In the genomic region with DNA sequence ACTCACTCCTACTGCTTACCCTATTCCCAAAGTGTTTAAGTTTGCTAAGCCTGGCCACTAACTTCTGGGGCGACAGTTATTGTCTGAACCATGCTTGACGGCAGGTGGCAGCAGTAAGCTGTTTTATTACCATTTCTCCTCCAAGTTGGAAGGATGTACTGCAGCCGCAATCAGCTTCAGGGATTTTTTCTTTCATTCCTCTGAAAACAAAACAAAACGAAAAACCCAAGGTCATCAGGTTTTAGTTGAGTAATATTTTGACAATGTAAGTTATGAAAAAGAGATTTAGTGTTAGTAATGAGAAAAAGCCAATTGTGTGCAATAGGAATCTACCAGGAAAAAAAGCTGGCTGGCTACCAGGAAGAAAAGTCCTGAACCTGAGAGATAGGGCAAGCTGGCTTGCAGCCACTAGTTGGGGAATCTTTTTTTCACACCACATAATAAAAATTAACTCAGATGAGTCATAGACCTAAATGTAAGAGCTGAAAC, we compare ENCODE assay signal across 8 cellular contexts. TPM values are rescaled to one million over a fixed set of nuclear protein-coding genes. Genes with fewer than 3 reads are reported as not detected.
A peak's percentile ranks its signal among the peaks of the same experiment; 100 is the strongest.
DNase-seq lines count a peak whose midpoint lies in the region; ATAC-seq and TF ChIP-seq lines count a peak whose summit lies in the region.

No MANE protein-coding gene starts in this region.

- H2BK5ac ChIP-seq in mesenchymal stem cell (ENCODE audit: low read depth, low read length, poor library complexity, severe bottlenecking): no peak overlapping the region

- peaks cover 8 to 13% of the 10 kb centered on the region in 2 donors for H3K27me3 Mint-ChIP-seq in effector memory CD8-positive, alpha-beta T cell

- no peak overlapping the region for H4K8ac ChIP-seq in mesenchymal stem cell (ENCODE audit: low read length)

- H3K18ac ChIP-seq in mesenchymal stem cell (ENCODE audit: low read depth in 1 of 2, low read length in 2 of 2): no peak overlapping the region

- H3K9ac ChIP-seq in mesenchymal stem cell (ENCODE audit: low read length): peak overlapping the region; percentile 21

- H2AFZ ChIP-seq in mesenchymal stem cell (ENCODE audit: low read depth, low read length): no peak overlapping the region

- peak; percentile 38 for DNase-seq in AG04450 (ENCODE audit: low read depth, low spot score)
- peak; percentile 22 for DNase-seq in NCI-H1694 (lab: John Stamatoyannopoulos, UW)
- DNase-seq in activated CD4-positive, alpha-beta T cell treated with anti-CD3 and anti-CD28 coated beads for 48 hours: peak; percentile 68
- DNase-seq in effector memory CD8-positive, alpha-beta T cell: peak; percentile 19 to 29 (median 20)
- DNase-seq in mesenchymal stem cell: peak; percentile 62
- DNase-seq in stimulated activated naive CD4-positive, alpha-beta T cell treated with Interleukin-2 at 50 U/mL for 16 hours (lab: John Stamatoyannopoulos, UW): peak; percentile 11

- no peak overlapping the region for H3K4me2 ChIP-seq in mesenchymal stem cell (ENCODE audit: low read length, poor library complexity, severe bottlenecking)

- H3K9me3 Mint-ChIP-seq in effector memory CD8-positive, alpha-beta T cell: no peaks in the 10 kb centered on the region

- CTCF ChIA-PET in AG04450 (lab: Charles Lee): interaction anchor here (0.6 to 2.4 kb wide), 24 partner anchors 10 to 593 kb away, joined by 3 to 35 read pairs (median 5); partner anchors contain the start of gene RAB9B

- H2BK12ac ChIP-seq in mesenchymal stem cell (ENCODE audit: low read length in 2 of 2): no peak overlapping the region

- H3K36me3 ChIP-seq in mesenchymal stem cell (ENCODE audit: control insufficient read depth in 1 of 2, insufficient read depth in 2 of 2, low read depth in 1 of 2, low read length in 2 of 2): no peaks in the 10 kb centered on the region

- H3K14ac ChIP-seq in mesenchymal stem cell (ENCODE audit: low read length in 2 of 2): no peak overlapping the region

- no peak overlapping the region for H4K91ac ChIP-seq in mesenchymal stem cell (ENCODE audit: low read length)

- no peaks in the 10 kb centered on the region for H3K27me3 ChIP-seq in AG04450 (ENCODE audit: control insufficient read depth, insufficient read depth, low read length)
- peaks cover 0 to 20% of the 10 kb centered on the region in 2 experiments for H3K27me3 ChIP-seq in mesenchymal stem cell (ENCODE audit: control insufficient read depth in 1 of 2, insufficient read depth in 1 of 2, low read length in 2 of 2)

- H3K4ac ChIP-seq in mesenchymal stem cell (ENCODE audit: low read depth in 1 of 2, low read length in 2 of 2): no peak overlapping the region

- no peak overlapping the region for H2BK15ac ChIP-seq in mesenchymal stem cell (ENCODE audit: low read depth, poor library complexity, severe bottlenecking)

- H2AK5ac ChIP-seq in mesenchymal stem cell (ENCODE audit: low read length, severe bottlenecking): no peak overlapping the region

- H3K27ac Mint-ChIP-seq in effector memory CD8-positive, alpha-beta T cell: no peak overlapping the region

- H3K4me1 ChIP-seq in mesenchymal stem cell (ENCODE audit: control insufficient read depth, insufficient read depth, low read depth, low read length): no peaks in the 10 kb centered on the region

- 0% methylated on average over 2 of the region's 4 CpGs for WGBS in mesenchymal stem cell

- no peaks in the 10 kb centered on the region for H3K79me1 ChIP-seq in mesenchymal stem cell (replicated peaks; ENCODE audit: low read length, poor library complexity, severe bottlenecking)

- H3K4me3 ChIP-seq in AG04450 (ENCODE audit: low read depth, low read length) (no peak overlapping the region), GM12875 (ENCODE audit: low read depth, low read length) (no peak overlapping the region), mesenchymal stem cell (ENCODE audit: insufficient read depth in 1 of 2, low read depth in 1 of 2, low read length in 2 of 2) (no peak overlapping the region)

- POLR2A ChIA-PET in AG04450 (lab: Yijun Ruan, JAX): no interaction called here

- TF ChIP-seq CTCF in AG04450 (IDR thresholded peaks at IDR 0.05; ENCODE audit: low read depth, low read length) (peak; percentile 61), GM12875 (IDR thresholded peaks at IDR 0.05; ENCODE audit: borderline replicate concordance, insufficient read depth, low read depth, low read length) (peak; percentile 60)

- no peaks in the 10 kb centered on the region for H3K4me1 Mint-ChIP-seq in effector memory CD8-positive, alpha-beta T cell (ENCODE audit: low read depth in 2 of 2)

- no peak overlapping the region for H3K4me3 Mint-ChIP-seq in effector memory CD8-positive, alpha-beta T cell

- H2BK120ac ChIP-seq in mesenchymal stem cell (ENCODE audit: low read depth, low read length): no peak overlapping the region

- H3K23ac ChIP-seq in mesenchymal stem cell (ENCODE audit: low read length in 2 of 2): no peak overlapping the region

- no peaks in the 10 kb centered on the region for H3K36me3 Mint-ChIP-seq in effector memory CD8-positive, alpha-beta T cell (ENCODE audit: insufficient read depth)

- H3K27ac ChIP-seq in AG04450 (ENCODE audit: low read depth, low read length): no peak overlapping the region
- H3K27ac ChIP-seq in mesenchymal stem cell (ENCODE audit: low read length, poor library complexity, severe bottlenecking): peak overlapping the region; percentile 49

- ATAC-seq in HG02870 (IDR thresholded peaks at IDR 0.05; ENCODE audit: unreplicated experiment): peak; percentile 75
- ATAC-seq in effector memory CD8-positive, alpha-beta T cell (replicated peaks): no peak

- H3K9me3 ChIP-seq in AG04450 (ENCODE audit: control insufficient read depth, insufficient read depth, low read length) (no peaks in the 10 kb centered on the region), mesenchymal stem cell (ENCODE audit: control insufficient read depth, low read length) (no peaks in the 10 kb centered on the region)

RNA-seq across cellular contexts. Expression of gene RAB9B, which starts 13.2 kb away (rescaled TPM):
- polyA plus RNA-seq in AG04450 (2011; rRNA removed): 0.52 and 0.71 TPM in 2 replicates
- 0.32 and 0.43 TPM in 2 replicates for polyA minus RNA-seq in AG04450 (2011; rRNA and poly(A)+ RNA removed)
- polyA plus RNA-seq in mesenchymal stem cell (2013, experiment 1 of 2): 0.33 TPM
- 0.44 TPM for polyA plus RNA-seq in mesenchymal stem cell (2013, experiment 2 of 2)

Comparison
In these comparisons a context has a peak if more than half of its experiments do, and no peak if none do; other contexts are left out.
1. DNase-seq: peak in every context shown above with its lines; median percentile 68 in activated CD4-positive, alpha-beta T cell treated with anti-CD3 and anti-CD28 coated beads for 48 hours; 62 in mesenchymal stem cell; 38 in AG04450; 22 in NCI-H1694; 20 in effector memory CD8-positive, alpha-beta T cell; 11 in stimulated activated naive CD4-positive, alpha-beta T cell treated with Interleukin-2 at 50 U/mL for 16 hours.